ENCODE assay signal across 1 cellular context in the genomic region with DNA sequence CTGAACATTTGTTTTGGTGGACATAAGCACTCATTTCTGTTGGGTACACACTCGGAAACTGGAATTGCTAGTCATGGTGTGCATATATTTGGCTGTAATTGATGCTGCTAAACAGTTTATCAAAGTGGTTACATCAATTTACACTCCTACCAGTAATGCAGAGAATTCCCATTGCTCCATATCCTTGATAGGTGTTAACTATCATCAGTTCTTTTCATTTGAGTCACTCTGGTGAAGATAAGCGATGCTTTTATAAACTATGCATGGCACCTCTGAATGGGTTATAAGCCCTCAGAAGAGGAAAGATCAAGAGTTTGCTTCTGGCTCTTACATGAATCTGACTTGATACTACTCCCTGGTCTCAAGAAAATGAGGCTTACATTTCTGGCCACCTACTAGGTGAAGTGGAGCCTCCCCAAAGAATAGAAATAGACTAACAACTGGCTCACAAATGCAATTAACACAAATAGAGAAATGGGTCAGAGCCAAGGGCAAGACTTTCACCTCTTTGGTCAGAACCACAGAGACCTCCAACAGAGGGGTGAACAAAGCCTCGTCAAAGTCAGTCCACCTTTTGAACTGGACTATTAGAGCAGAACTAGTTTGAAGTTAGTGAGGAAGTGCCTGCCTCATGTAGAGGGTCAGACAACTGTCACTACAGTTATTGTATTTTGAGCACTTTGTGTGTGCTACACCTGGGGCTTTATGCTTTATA.
TF ChIP-seq lines count a peak whose summit lies in the region.

No MANE protein-coding gene starts in this region.

TF ChIP-seq in K562, 482 proteins besides CTCF, POLR2A, EP300 and RAD21:
- TF ChIP-seq FOXK1 (CRISPR knock-in tag; IDR thresholded peaks at IDR 0.05; ENCODE audit: borderline replicate concordance) (no peak), RBM39 (optimal IDR thresholded peaks at IDR 0.05; ENCODE audit: low read depth, low read length) (no peak), THRB (CRISPR knock-in tag; conservative IDR thresholded peaks at IDR 0.05) (no peak), POLR2B (IDR thresholded peaks at IDR 0.05; ENCODE audit: low read depth, partially characterized antibody) (no peak)
